17 cellular contexts compared by ENCODE assay signal in the genomic region with DNA sequence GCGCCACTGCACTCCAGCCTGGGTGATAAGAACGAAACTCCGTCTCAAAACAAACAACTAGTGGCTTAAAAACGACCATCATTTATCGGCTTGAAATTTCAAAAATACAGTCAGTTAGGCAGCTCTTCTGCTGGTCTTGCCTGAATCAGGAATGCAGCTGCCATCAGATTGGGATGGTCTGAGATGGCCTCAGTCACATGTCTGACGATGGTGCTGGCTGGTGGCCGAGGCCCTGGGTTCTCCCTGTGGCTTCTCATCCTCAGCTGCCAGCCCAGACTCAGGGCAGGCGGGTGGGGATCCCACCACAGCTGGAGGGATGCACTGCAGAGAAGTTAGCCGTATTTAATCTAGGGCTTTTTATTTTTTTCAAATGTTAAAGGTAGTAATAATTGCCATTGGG. TPM values are rescaled to one million over a fixed set of nuclear protein-coding genes. Genes with fewer than 3 reads are reported as not detected.
DNase-seq lines count a peak whose midpoint lies in the region; ATAC-seq, FAIRE-seq and TF ChIP-seq lines count a peak whose summit lies in the region.
"Had no signal": no experiment of that assay in that cellular context is flagged by ENCODE, and none has a peak within 500 bp of the region (broad histone marks: within the 10 kb centered on the region; RNA-seq: fewer than 3 reads in every experiment).

No MANE protein-coding gene starts in this region.

- TF ChIP-seq CTCF in CD14-positive monocyte (IDR thresholded peaks at IDR 0.05) (no peak), K562 (IDR thresholded peaks at IDR 0.05 in 2 of 3, conservative IDR thresholded peaks at IDR 0.05 in 1 of 3; ENCODE audit: insufficient read depth in 2 of 3, low read depth in 1 of 3, low read length in 3 of 3) (no peak), stomach (IDR thresholded peaks at IDR 0.05) (no peak)

- peaks cover 79 to 98% of the 10 kb centered on the region in 2 donors for H3K36me3 Mint-ChIP-seq in CD14-positive monocyte
- H3K36me3 Mint-ChIP-seq in activated T-cell treated with anti-CD3 and anti-CD28 coated beads, Interleukin-2, amount 50 U/mL, for 4 hours (ENCODE audit: insufficient read depth), result peaks cover 15% of the 10 kb centered on the region

- no peak overlapping the region for H2AFZ ChIP-seq in K562 (ENCODE audit: low read depth, low read length)
- H2AFZ ChIP-seq: GM23248 had no signal

- FAIRE-seq in K562 (lab: Jason Lieb, UNC), result peak; percentile 11
- FAIRE-seq: D721Med had no signal

- intact Hi-C loops in CD14-positive monocyte (cut with micrococcal nuclease) (no loop called here), K562 (cut with micrococcal nuclease) (no loop called here), stomach (cut with DNase I; ENCODE audit: low total_unique reads) (no loop called here)

- no peak for ATAC-seq in K562
- ATAC-seq in HG02970 (IDR thresholded peaks at IDR 0.05; ENCODE audit: low FRiP score, unreplicated experiment), result no peak
- ATAC-seq in HG03135 (IDR thresholded peaks at IDR 0.05; ENCODE audit: unreplicated experiment), result no peak
- ATAC-seq in activated T-cell treated with anti-CD3 and anti-CD28 coated beads, Interleukin-2, amount 50 U/mL, for 4 hours, result no peak

- in situ Hi-C loops in K562 (cut with MboI), result no loop called here

- POLR2A ChIA-PET in K562 (lab: Yijun Ruan, JAX), result interaction anchor here (1.6 kb wide), 1 partner anchor 84 kb away, joined by 3 read pairs; no protein-coding TSS in a partner anchor

- no peaks in the 10 kb centered on the region; the same call in 1 of the 2 replicates for H4K20me1 ChIP-seq in K562 (replicated peaks; ENCODE audit: control insufficient read depth, insufficient read depth, low read length)

- no peaks in the 10 kb centered on the region for H3K79me2 ChIP-seq in K562 (ENCODE audit: control insufficient read depth, insufficient read depth, low read length)

- H3K4me1 ChIP-seq in K562 (replicated peaks in 1 of 2; ENCODE audit: control insufficient read depth in 2 of 2, insufficient read depth in 2 of 2, low read length in 2 of 2) (peaks cover 0 to 18% of the 10 kb centered on the region in 2 experiments; a peak in 4 of 5 replicates), muscle layer of colon (ENCODE audit: insufficient read depth, low read length) (peaks cover 52% of the 10 kb centered on the region), stomach (peaks cover 40 to 98% (median 65%) of the 10 kb centered on the region in 4 donors)

- H3K27ac Mint-ChIP-seq in CD14-positive monocyte, result peak overlapping the region; percentile 30 to 90 (median 77)
- H3K27ac Mint-ChIP-seq: CD8-positive, alpha-beta memory T cell had no signal

- no peak for TF ChIP-seq EP300 in K562 (IDR thresholded peaks at IDR 0.05; ENCODE audit: low read length)
- no peak for TF ChIP-seq EP300 in stomach (IDR thresholded peaks at IDR 0.05)

- TF ChIP-seq POLR2A in K562 (conservative IDR thresholded peaks at IDR 0.05) (no peak), stomach (IDR thresholded peaks at IDR 0.05) (no peak)

- H3K4me3 ChIP-seq in K562 (no peak overlapping the region), muscle layer of colon (ENCODE audit: low read depth in 1 of 2, low read length in 2 of 2) (peak overlapping the region in 1 of 2 donors; percentile 53), stomach (no peak overlapping the region)
- H3K4me3 ChIP-seq: GM23248 had no signal

- peaks cover 0 to 2% (median 0%) of the 10 kb centered on the region in 3 donors for H3K27me3 Mint-ChIP-seq in CD14-positive monocyte (ENCODE audit: low read depth in 3 of 3)
- no peaks in the 10 kb centered on the region for H3K27me3 Mint-ChIP-seq in activated T-cell treated with anti-CD3 and anti-CD28 coated beads, Interleukin-2, amount 50 U/mL, for 4 hours (ENCODE audit: low read depth)
- H3K27me3 Mint-ChIP-seq: CD8-positive, alpha-beta memory T cell had no signal

- H3K9me1 ChIP-seq in K562 (ENCODE audit: control insufficient read depth, insufficient read depth, low read length), result no peaks in the 10 kb centered on the region

- no TSS peak for BruUV-seq in K562 (replicated peaks; lab: Mats Ljungman, UMichigan)

- H3K9ac ChIP-seq in K562 (ENCODE audit: insufficient read depth in 1 of 2, low read depth in 2 of 2, low read length in 2 of 2) (no peak overlapping the region), muscle layer of colon (ENCODE audit: low read length) (peak overlapping the region; percentile 39)
- H3K9ac ChIP-seq: GM23248, KMS-11 had no signal

- H3K27ac ChIP-seq in K562 (ENCODE audit: extremely low read depth, low read depth, low read length), result no peak overlapping the region
- peak overlapping the region; percentile 27 for H3K27ac ChIP-seq in muscle layer of colon (ENCODE audit: low read depth, low read length)
- peak overlapping the region in 3 of 5 donors; percentile 82 to 97 (median 86) for H3K27ac ChIP-seq in stomach
- H3K27ac ChIP-seq: GM23248, KMS-11 had no signal

- no peaks in the 10 kb centered on the region for H3K36me3 ChIP-seq in K562 (ENCODE audit: control insufficient read depth, insufficient read depth, low read length)
- H3K36me3 ChIP-seq in muscle layer of colon (ENCODE audit: insufficient read depth, low read length), result peaks cover 26% of the 10 kb centered on the region
- peaks cover 5 to 64% (median 37%) of the 10 kb centered on the region in 4 donors for H3K36me3 ChIP-seq in stomach

- CTCF ChIA-PET in K562 (lab: Yijun Ruan, JAX; ENCODE audit: low intra/inter-chr PET ratio), result no interaction called here

- H3K27me3 ChIP-seq in K562 (ENCODE audit: control insufficient read depth in 2 of 2, insufficient read depth in 2 of 2, low read length in 2 of 2), result peaks cover 15 to 31% of the 10 kb centered on the region in 2 experiments
- no peaks in the 10 kb centered on the region for H3K27me3 ChIP-seq in muscle layer of colon (ENCODE audit: control insufficient read depth in 1 of 2, insufficient read depth in 2 of 2, low read length in 2 of 2)
- no peaks in the 10 kb centered on the region for H3K27me3 ChIP-seq in stomach

- H3K4me2 ChIP-seq in K562 (ENCODE audit: insufficient read depth, low read length), result no peak overlapping the region
- H3K4me2 ChIP-seq: KMS-11 had no signal

- no peaks in the 10 kb centered on the region for H3K9me3 ChIP-seq in K562 (replicated peaks; ENCODE audit: control insufficient read depth, insufficient read depth, low read depth, low read length)
- no peaks in the 10 kb centered on the region for H3K9me3 ChIP-seq in muscle layer of colon (ENCODE audit: low read length)
- no peaks in the 10 kb centered on the region for H3K9me3 ChIP-seq in stomach

- no peak overlapping the region for H3K4me3 Mint-ChIP-seq in CD14-positive monocyte
- H3K4me3 Mint-ChIP-seq in activated T-cell treated with anti-CD3 and anti-CD28 coated beads, Interleukin-2, amount 50 U/mL, for 4 hours, result no peak overlapping the region
- H3K4me3 Mint-ChIP-seq: CD8-positive, alpha-beta memory T cell had no signal

- DNase-seq in CD14-positive monocyte (ENCODE audit: low spot score), result no peak
- no peak for DNase-seq in K562 (ENCODE audit: extremely low read depth in 1 of 4, low spot score in 3 of 4)
- DNase-seq in stomach, result no peak
- DNase-seq in T1000 (lab: John Stamatoyannopoulos, UW), result no peak
- DNase-seq in activated T-cell treated with anti-CD3 and anti-CD28 coated beads, Interleukin-2, amount 50 U/mL, for 4 hours, result no peak
- DNase-seq: CD8-positive, alpha-beta memory T cell; DMS79 treated with DMSO at 0.1 percent for 48 hours; GM23248; HCEC 1CT; NCI-H1436; NCI-H2081; NCI-H524 had no signal

- H3K9me3 Mint-ChIP-seq in CD14-positive monocyte, result no peaks in the 10 kb centered on the region
- no peaks in the 10 kb centered on the region for H3K9me3 Mint-ChIP-seq in activated T-cell treated with anti-CD3 and anti-CD28 coated beads, Interleukin-2, amount 50 U/mL, for 4 hours
- H3K9me3 Mint-ChIP-seq: CD8-positive, alpha-beta memory T cell had no signal

- H3K4me1 Mint-ChIP-seq in CD14-positive monocyte, result peaks cover 58% of the 10 kb centered on the region
- peaks cover 54% of the 10 kb centered on the region for H3K4me1 Mint-ChIP-seq in activated T-cell treated with anti-CD3 and anti-CD28 coated beads, Interleukin-2, amount 50 U/mL, for 4 hours (ENCODE audit: low read depth)

- no peak for TF ChIP-seq RAD21 in K562 (CRISPR knock-in tag; conservative IDR thresholded peaks at IDR 0.05 in 1 of 2, IDR thresholded peaks at IDR 0.05 in 1 of 2)

- WGBS in K562 (ENCODE audit: insufficient coverage, low coverage, missing lambda C conversion rate), result 3% methylated on average over 9 of the region's 9 CpGs
- 76 to 83% (median 82%) methylated on average over 9 of the region's 9 CpGs for WGBS in stomach, 5 donors

RNA-seq across cellular contexts. Expression of gene IL6R, which starts 31.3 kb away (rescaled TPM):
- 10 to 100 TPM; 56.4 to 81.7 TPM for polyA plus RNA-seq in CD14-positive monocyte
- total RNA-seq in K562 (2011; cell fraction: chromatin; rRNA removed; ENCODE audit: low replicate concordance), result 2.6 TPM in 1 of 2 replicates, not detected in the other
- total RNA-seq in K562 (2011; cell fraction: nucleolus; rRNA removed), result 0.79 and 1.0 TPM in 2 replicates
- total RNA-seq in K562 (2011; cell fraction: nucleoplasm; rRNA removed), result 0.59 and 2.0 TPM in 2 replicates
- total RNA-seq in K562 (2014; rRNA removed), result 0.05 and 0.37 TPM in 2 replicates
- total RNA-seq in K562 (2014; rRNA removed; fragmentation: Illumina TruSeq; extraction: Trizol), result 0.03 and 0.11 TPM in 2 replicates
- total RNA-seq in K562 (2015; rRNA removed; fragmentation: Illumina TruSeq; extraction: Trizol), result 0.07 and 0.19 TPM in 2 replicates
- 0.24 and 0.47 TPM in 2 replicates for total RNA-seq in K562 (2021)
- polyA plus RNA-seq in K562 (2011; rRNA removed), result 0.25 and 0.83 TPM in 2 replicates
- 0.43 and 0.70 TPM in 2 replicates for polyA plus RNA-seq in K562 (2011; cell fraction: cytosol; rRNA removed)
- 0.10 and 0.21 TPM in 2 replicates for polyA plus RNA-seq in K562 (2011; cell fraction: nucleus; rRNA removed)
- 0.21 and 0.37 TPM in 2 replicates for polyA plus RNA-seq in K562 (2012)
- 0.09 and 0.40 TPM in 2 replicates for polyA plus RNA-seq in K562 (2014; fragmentation: Illumina TruSeq; extraction: Trizol)
- not detected for polyA plus RNA-seq in K562 (2014; fragmentation: Nextera tagmentation; extraction: Ambion mirVana)
- polyA plus RNA-seq in K562 (2014; rRNA removed), result 0.03 and 1.1 TPM in 2 replicates
- polyA minus RNA-seq in K562 (2011; rRNA and poly(A)+ RNA removed), result 0.25 and 0.42 TPM in 2 replicates
- polyA minus RNA-seq in K562 (2011; cell fraction: cytosol; rRNA and poly(A)+ RNA removed), result not detected in 2 replicates
- 0.56 TPM in 1 of 2 replicates, not detected in the other for polyA minus RNA-seq in K562 (2011; cell fraction: nucleus; rRNA and poly(A)+ RNA removed)
- 10 to 100 TPM; 12.7 to 73.9 (median 37.4) TPM for total RNA-seq in stomach
- 1 to 10 TPM; 1.9 to 4.1 (median 4.0) TPM for polyA plus RNA-seq in stomach
- total RNA-seq in activated T-cell treated with anti-CD3 and anti-CD28 coated beads, Interleukin-2, amount 50 U/mL, for 4 hours, result 10 to 100 TPM; 20.7 to 28.7 (median 24.1) TPM
